11 cellular contexts compared by ENCODE assay signal in the genomic region with DNA sequence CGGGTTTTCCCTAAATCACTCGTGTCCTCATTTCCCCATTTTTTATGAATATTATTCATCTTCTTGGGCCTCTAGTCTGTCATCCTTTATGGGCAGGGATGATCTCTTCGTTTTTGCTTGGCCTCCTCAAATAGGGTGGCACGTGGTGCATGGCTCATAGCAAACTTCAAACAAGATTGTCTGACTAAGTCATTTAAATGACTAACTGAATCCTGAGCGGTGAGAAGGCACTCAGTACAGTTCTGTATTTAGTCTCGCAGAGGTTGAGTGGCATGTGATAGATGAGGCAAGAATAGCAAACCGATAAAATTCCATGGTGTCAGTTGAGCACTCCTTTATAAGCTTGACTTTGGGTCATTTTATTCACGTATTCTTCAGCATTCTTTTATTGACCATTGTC. TPM values are rescaled to one million over a fixed set of nuclear protein-coding genes. Genes with fewer than 3 reads are reported as not detected.
DNase-seq lines count a peak whose midpoint lies in the region.
"Had no signal": no experiment of that assay in that cellular context is flagged by ENCODE, and none has a peak within 500 bp of the region (broad histone marks: within the 10 kb centered on the region; RNA-seq: fewer than 3 reads in every experiment).

No MANE protein-coding gene starts in this region.

- no peaks in the 10 kb centered on the region for H3K9me3 ChIP-seq in MG63

- H3K36me3 ChIP-seq in MG63: no peaks in the 10 kb centered on the region

- peak; percentile 10 for DNase-seq in activated T-cell treated with anti-CD3 and anti-CD28 coated beads for 48 hours (ENCODE audit: low read depth)
- DNase-seq in activated T-cell treated with anti-CD3 and anti-CD28 coated beads for 4 hours: no peak
- peak; percentile 66 for DNase-seq in MG63
- peak; percentile 23 for DNase-seq in dedifferentiated amniotic fluid mesenchymal stem cell (ENCODE audit: extremely low spot score)
- peak; percentile 38 for DNase-seq in renal cortical epithelial cell (ENCODE audit: low read depth)
- DNase-seq in SW 1271 (lab: John Stamatoyannopoulos, UW): no peak
- no peak for DNase-seq in SIG-M5 treated with dmso at 0.1 percent for 504 hours (lab: John Stamatoyannopoulos, UW; ENCODE audit: unreplicated experiment)
- DNase-seq in DMS53 (lab: John Stamatoyannopoulos, UW): no peak
- DNase-seq: mesendoderm, NCI-H748 treated with DMSO at 0.1 percent for 48 hours, T-helper 17 cell had no signal

- no peak overlapping the region for H3K4me3 ChIP-seq in MG63

- H3K27me3 ChIP-seq in MG63: no peaks in the 10 kb centered on the region

RNA-seq across cellular contexts. Expression of gene JDP2, which starts 5.7 kb away (rescaled TPM):
- 76.1 and 78.4 TPM in 2 replicates for total RNA-seq in MG63 (2014; rRNA removed; shearing (Covaris generic); ENCODE audit: low replicate concordance)
- total RNA-seq in renal cortical epithelial cell: 27.0 and 36.5 TPM in 2 replicates

Comparison
In these comparisons a context has a peak if more than half of its experiments do, and no peak if none do; other contexts are left out.
1. DNase-seq: peak in activated T-cell treated with anti-CD3 and anti-CD28 coated beads for 48 hours (single experiment), MG63 (single experiment), dedifferentiated amniotic fluid mesenchymal stem cell (single experiment) and renal cortical epithelial cell (single experiment); none in activated T-cell treated with anti-CD3 and anti-CD28 coated beads for 4 hours (single experiment), SW 1271 (0 of 2), SIG-M5 treated with dmso at 0.1 percent for 504 hours (single experiment) and DMS53 (single experiment).